ENCODE assay signal across 22 cellular contexts in genomic region chr15:62821384-62822131, GRCh38.
DNase-seq lines count a peak whose midpoint lies in the region; ATAC-seq and TF ChIP-seq lines count a peak whose summit lies in the region.
"Had no signal": no experiment of that assay in that cellular context is flagged by ENCODE, and none has a peak within 500 bp of the region (broad histone marks: within the 10 kb centered on the region; RNA-seq: fewer than 3 reads in every experiment).

No MANE protein-coding gene starts in this region.

- H3K4me3 Mint-ChIP-seq in activated CD8-positive, alpha-beta memory T cell treated with anti-CD3 and anti-CD28 coated beads, Interleukin-2, amount 10 ng/mL, durations not matched to agents 7 days and 5 days, result no peak overlapping the region
- H3K4me3 Mint-ChIP-seq in endothelial cell (ENCODE audit: unreplicated experiment), result no peak overlapping the region
- H3K4me3 Mint-ChIP-seq: activated CD4-positive, alpha-beta T cell treated with anti-CD3 and anti-CD28 coated beads, Interleukin-2, amount 10 ng/mL, durations not matched to agents 7 days and 5 days; activated T-cell treated with anti-CD3 and anti-CD28 coated beads, Interleukin-2, amount 50 U/mL, for 72 hours; H9; natural killer cell treated with Interleukin-12 subunit alpha and Interleukin-12 subunit beta and Interleukin-15 and Interleukin-18, amount 100 ng/mL, for 72 hours had no signal

- peaks cover 14% of the 10 kb centered on the region for H3K27me3 Mint-ChIP-seq in activated CD8-positive, alpha-beta memory T cell treated with anti-CD3 and anti-CD28 coated beads, Interleukin-2, amount 10 ng/mL, durations not matched to agents 7 days and 5 days
- no peaks in the 10 kb centered on the region for H3K27me3 Mint-ChIP-seq in endothelial cell (ENCODE audit: unreplicated experiment)

- ATAC-seq in right lobe of liver (peak; percentile 90 to 93 (median 92)), GM21381 (IDR thresholded peaks at IDR 0.05; ENCODE audit: unreplicated experiment) (no peak), HG03159 (IDR thresholded peaks at IDR 0.05; ENCODE audit: unreplicated experiment) (no peak)
- no peak for ATAC-seq in activated CD8-positive, alpha-beta memory T cell treated with anti-CD3 and anti-CD28 coated beads, Interleukin-2, amount 10 ng/mL, durations not matched to agents 7 days and 5 days
- ATAC-seq: activated T-cell treated with anti-CD3 and anti-CD28 coated beads, Interleukin-2, amount 50 U/mL, for 72 hours; natural killer cell treated with Interleukin-12 subunit alpha and Interleukin-12 subunit beta and Interleukin-15 and Interleukin-18, amount 100 ng/mL, for 72 hours; PC-3 had no signal

- peak; percentile 59 for TF ChIP-seq POLR2A in right lobe of liver (IDR thresholded peaks at IDR 0.05)

- intact Hi-C loops in right lobe of liver (cut with DNase I), result no loop called here

- TF ChIP-seq CTCF in right lobe of liver (IDR thresholded peaks at IDR 0.05) (no peak), endothelial cell (IDR thresholded peaks at IDR 0.05; ENCODE audit: unreplicated experiment) (no peak)

- no peak overlapping the region for H3K4me3 ChIP-seq in right lobe of liver

- no peaks in the 10 kb centered on the region for H3K9me3 ChIP-seq in right lobe of liver

- DNase-seq in HT-29 (ENCODE audit: low spot score), result peak; percentile 88
- peak; percentile 74 for DNase-seq in glomerular visceral epithelial cell (ENCODE audit: extremely low spot score)
- peak in 1 of 3 donors; percentile 79 for DNase-seq in right lobe of liver
- peak; percentile 99 for DNase-seq in renal cortical epithelial cell (ENCODE audit: low read depth)
- no peak for DNase-seq in activated CD8-positive, alpha-beta memory T cell treated with anti-CD3 and anti-CD28 coated beads, Interleukin-2, amount 10 ng/mL, durations not matched to agents 7 days and 5 days
- DNase-seq in endothelial cell (ENCODE audit: low spot score), result no peak
- DNase-seq: activated CD4-positive, alpha-beta T cell treated with anti-CD3 and anti-CD28 coated beads, Interleukin-2, amount 10 ng/mL, durations not matched to agents 7 days and 5 days; activated naive CD4-positive, alpha-beta T cell; activated T-cell treated with anti-CD3 and anti-CD28 coated beads, Interleukin-2, amount 50 U/mL, for 72 hours; GDM1; glutamatergic neuron; H9; mesendoderm; NCI-H1694 treated with DMSO at 0.1 percent for 48 hours; NCI-H524 treated with DMSO at 0.1 percent for 48 hours; PC-3; Right ventricle myocardium superior; stimulated activated CD4-positive, alpha-beta T cell treated with anti-CD3 and anti-CD28 coated beads, Interleukin-2, amount 100 ng/mL, for 48 hours; T1000 had no signal

- H3K9me3 Mint-ChIP-seq in activated CD8-positive, alpha-beta memory T cell treated with anti-CD3 and anti-CD28 coated beads, Interleukin-2, amount 10 ng/mL, durations not matched to agents 7 days and 5 days (ENCODE audit: low read depth), result no peaks in the 10 kb centered on the region
- H3K9me3 Mint-ChIP-seq in endothelial cell (ENCODE audit: unreplicated experiment), result no peaks in the 10 kb centered on the region
- H3K9me3 Mint-ChIP-seq: activated CD4-positive, alpha-beta T cell treated with anti-CD3 and anti-CD28 coated beads, Interleukin-2, amount 10 ng/mL, durations not matched to agents 7 days and 5 days; activated T-cell treated with anti-CD3 and anti-CD28 coated beads, Interleukin-2, amount 50 U/mL, for 72 hours; H9; natural killer cell treated with Interleukin-12 subunit alpha and Interleukin-12 subunit beta and Interleukin-15 and Interleukin-18, amount 100 ng/mL, for 72 hours had no signal

- H3K36me3 Mint-ChIP-seq in activated CD8-positive, alpha-beta memory T cell treated with anti-CD3 and anti-CD28 coated beads, Interleukin-2, amount 10 ng/mL, durations not matched to agents 7 days and 5 days, result no peaks in the 10 kb centered on the region
- H3K36me3 Mint-ChIP-seq in endothelial cell (ENCODE audit: low read depth, unreplicated experiment), result no peaks in the 10 kb centered on the region
- H3K36me3 Mint-ChIP-seq: natural killer cell treated with Interleukin-12 subunit alpha and Interleukin-12 subunit beta and Interleukin-15 and Interleukin-18, amount 100 ng/mL, for 72 hours had no signal

- H3K4me1 Mint-ChIP-seq in activated CD8-positive, alpha-beta memory T cell treated with anti-CD3 and anti-CD28 coated beads, Interleukin-2, amount 10 ng/mL, durations not matched to agents 7 days and 5 days, result no peaks in the 10 kb centered on the region
- no peaks in the 10 kb centered on the region for H3K4me1 Mint-ChIP-seq in endothelial cell (ENCODE audit: unreplicated experiment)
- H3K4me1 Mint-ChIP-seq: activated CD4-positive, alpha-beta T cell treated with anti-CD3 and anti-CD28 coated beads, Interleukin-2, amount 10 ng/mL, durations not matched to agents 7 days and 5 days had no signal

- no peak overlapping the region for H3K27ac Mint-ChIP-seq in activated CD8-positive, alpha-beta memory T cell treated with anti-CD3 and anti-CD28 coated beads, Interleukin-2, amount 10 ng/mL, durations not matched to agents 7 days and 5 days
- no peak overlapping the region for H3K27ac Mint-ChIP-seq in endothelial cell (ENCODE audit: unreplicated experiment)
- H3K27ac Mint-ChIP-seq: activated CD4-positive, alpha-beta T cell treated with anti-CD3 and anti-CD28 coated beads, Interleukin-2, amount 10 ng/mL, durations not matched to agents 7 days and 5 days; activated T-cell treated with anti-CD3 and anti-CD28 coated beads, Interleukin-2, amount 50 U/mL, for 72 hours; natural killer cell treated with Interleukin-12 subunit alpha and Interleukin-12 subunit beta and Interleukin-15 and Interleukin-18, amount 100 ng/mL, for 72 hours had no signal

- WGBS in right lobe of liver (ENCODE audit: insufficient coverage, low coverage, low lambda C conversion rate, missing lambda C conversion rate), result 32% methylated on average over 10 of the region's 10 CpGs

- peaks cover 0 to 23% (median 11%) of the 10 kb centered on the region in 4 donors for H3K4me1 ChIP-seq in right lobe of liver

- CTCF ChIA-PET in activated CD8-positive, alpha-beta memory T cell treated with anti-CD3 and anti-CD28 coated beads, Interleukin-2, amount 10 ng/mL, durations not matched to agents 7 days and 5 days (lab: Charles Lee), result no interaction called here

- H3K36me3 ChIP-seq in right lobe of liver, result no peaks in the 10 kb centered on the region

- H3K27me3 ChIP-seq in right lobe of liver, result no peaks in the 10 kb centered on the region

- peak overlapping the region; percentile 71 to 81 (median 78) for H3K27ac ChIP-seq in right lobe of liver

Comparison
In these comparisons a context has a peak if more than half of its experiments do, and no peak if none do; other contexts are left out.
1. DNase-seq: peak in HT-29 (single experiment), glomerular visceral epithelial cell (single experiment) and renal cortical epithelial cell (single experiment); none in activated CD8-positive, alpha-beta memory T cell treated with anti-CD3 and anti-CD28 coated beads, Interleukin-2, amount 10 ng/mL, durations not matched to agents 7 days and 5 days (single experiment) and endothelial cell (single experiment).
2. ATAC-seq: peak in right lobe of liver (4 of 4); none in activated CD8-positive, alpha-beta memory T cell treated with anti-CD3 and anti-CD28 coated beads, Interleukin-2, amount 10 ng/mL, durations not matched to agents 7 days and 5 days (single experiment), GM21381 (single experiment) and HG03159 (single experiment).